ENCODE assay signal across 1 cellular context in genomic region chr1:27878038-27878437, GRCh38.
TF ChIP-seq lines count a peak whose summit lies in the region.

No MANE protein-coding gene starts in this region.

TF ChIP-seq in K562, 482 proteins besides CTCF, POLR2A, EP300 and RAD21:
- TF ChIP-seq ILF3 (IDR thresholded peaks at IDR 0.05; ENCODE audit: borderline replicate concordance) (no peak), SRSF7 (optimal IDR thresholded peaks at IDR 0.05; ENCODE audit: low read depth, low read length) (no peak), ARID3A (IDR thresholded peaks at IDR 0.05; ENCODE audit: borderline replicate concordance, low read depth, low read length) (no peak), CTCFL (IDR thresholded peaks at IDR 0.05; ENCODE audit: borderline replicate concordance, insufficient read depth, low read depth, low read length, poor library complexity, severe bottlenecking) (peak; percentile 2)
